In genomic region chr6:113060664-113061063, GRCh38 we compare ENCODE assay signal across 1 cellular context.
TF ChIP-seq lines count a peak whose summit lies in the region.

No MANE protein-coding gene starts in this region.

TF ChIP-seq in GM12878, 131 proteins besides CTCF, POLR2A, EP300 and RAD21:
- TF ChIP-seq ZNF687 (IDR thresholded peaks at IDR 0.05), result no peak
- TF ChIP-seq ETV6 (conservative IDR thresholded peaks at IDR 0.05 in 1 of 2, IDR thresholded peaks at IDR 0.05 in 1 of 2; ENCODE audit: borderline replicate concordance in 1 of 2, low read depth in 1 of 2), result no peak
- TF ChIP-seq POU2F2 (IDR thresholded peaks at IDR 0.05; ENCODE audit: borderline replicate concordance, low read depth, low read length), result no peak
- no peak for TF ChIP-seq MTA2 (IDR thresholded peaks at IDR 0.05; ENCODE audit: low read depth)
- no peak for TF ChIP-seq SPI1 (IDR thresholded peaks at IDR 0.05; ENCODE audit: borderline replicate concordance, insufficient read depth, low read depth, low read length)
- TF ChIP-seq JUNB (IDR thresholded peaks at IDR 0.05), result 0 out of 2 replicates have a peak, but pooled peaks have one; percentile 22
- TF ChIP-seq NR2C1 (IDR thresholded peaks at IDR 0.05), result no peak
- peak; percentile 21; the same call in 1 of the 2 replicates for TF ChIP-seq RUNX3 (IDR thresholded peaks at IDR 0.05; ENCODE audit: low read length)
